16 cellular contexts compared by ENCODE assay signal in the genomic region with DNA sequence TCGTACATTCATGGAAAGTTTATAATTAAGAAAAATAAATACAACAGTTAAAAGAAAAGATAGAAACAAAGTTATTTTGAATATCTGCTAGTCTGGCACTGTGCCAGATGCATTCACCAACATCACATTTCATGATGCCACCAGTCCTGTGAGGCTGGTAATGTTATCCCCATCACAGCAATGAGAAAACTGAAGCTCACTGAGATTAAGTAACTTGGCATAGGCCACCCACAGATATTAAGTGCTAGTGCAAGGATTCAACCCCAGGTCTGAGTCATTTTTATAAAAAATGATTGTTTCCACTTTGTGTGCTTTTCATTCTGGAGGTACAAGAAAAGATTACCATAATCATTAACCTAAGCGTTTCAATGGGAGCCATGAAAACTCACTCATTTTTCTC.
DNase-seq lines count a peak whose midpoint lies in the region; ATAC-seq, FAIRE-seq and TF ChIP-seq lines count a peak whose summit lies in the region.
"Had no signal": no experiment of that assay in that cellular context is flagged by ENCODE, and none has a peak within 500 bp of the region (broad histone marks: within the 10 kb centered on the region; RNA-seq: fewer than 3 reads in every experiment).

No MANE protein-coding gene starts in this region.

- in situ Hi-C loops in HepG2 (cut with HindIII; ENCODE audit: extremely low pct_ligation_motif_present, low pct_unique_long_range_greater_than_20kb) (no loop called here), astrocyte of the cerebellum (cut with HindIII; ENCODE audit: low sequenced_read_pairs) (no loop called here)

- H3K4me3 ChIP-seq in HepG2 (replicated peaks in 1 of 3; ENCODE audit: insufficient read depth in 1 of 3, low read depth in 2 of 3, low read length in 3 of 3) (no peak overlapping the region), right lobe of liver (no peak overlapping the region), astrocyte of the cerebellum (ENCODE audit: low read depth, low read length) (no peak overlapping the region)
- H3K4me3 ChIP-seq: HAP-1, heart left ventricle, stomach had no signal

- H3K79me2 ChIP-seq in HepG2 (ENCODE audit: insufficient read depth, low read length) = no peaks in the 10 kb centered on the region

- ATAC-seq in HepG2 (no peak), right lobe of liver (no peak), GM18505 (IDR thresholded peaks at IDR 0.05; ENCODE audit: unreplicated experiment) (no peak), GM18909 (IDR thresholded peaks at IDR 0.05; ENCODE audit: poor library complexity, unreplicated experiment) (no peak)
- ATAC-seq: heart left ventricle had no signal

- no peak overlapping the region for H2AFZ ChIP-seq in HepG2 (ENCODE audit: low read length)

- H3K27me3 ChIP-seq in HepG2 (ENCODE audit: control insufficient read depth in 1 of 2, insufficient read depth in 2 of 2, low read length in 2 of 2) (no peaks in the 10 kb centered on the region), right lobe of liver (no peaks in the 10 kb centered on the region)
- H3K27me3 ChIP-seq: heart left ventricle, stomach had no signal

- POLR2A ChIA-PET in HepG2 (lab: Yijun Ruan, JAX) = no interaction called here

- TF ChIP-seq CTCF in HepG2 (CRISPR knock-in tag; IDR thresholded peaks at IDR 0.05) (no peak), right lobe of liver (IDR thresholded peaks at IDR 0.05) (no peak), astrocyte of the cerebellum (IDR thresholded peaks at IDR 0.05; ENCODE audit: low read depth, low read length, missing control alignments) (no peak)

- H3K27ac ChIP-seq in HepG2 (ENCODE audit: extremely low read length, insufficient read depth, low read length) (no peak overlapping the region), right lobe of liver (no peak overlapping the region)
- H3K27ac ChIP-seq: heart left ventricle, stomach had no signal

- H3K9ac ChIP-seq in HepG2 (ENCODE audit: insufficient read depth, low read depth, low read length) = no peak overlapping the region

- intact Hi-C loops in HepG2 (cut with micrococcal nuclease; ENCODE audit: unreplicated experiment) (no loop called here), right lobe of liver (cut with DNase I) (no loop called here)

- H3K36me3 ChIP-seq in HepG2 (replicated peaks in 1 of 2; ENCODE audit: control insufficient read depth in 1 of 2, insufficient read depth in 2 of 2, low read length in 2 of 2) (no peaks in the 10 kb centered on the region), right lobe of liver (no peaks in the 10 kb centered on the region)
- H3K36me3 ChIP-seq: HAP-1, heart left ventricle, stomach had no signal

- TF ChIP-seq EP300 in HepG2 (IDR thresholded peaks at IDR 0.05; ENCODE audit: low read depth in 2 of 2, low read length in 2 of 2) = no peak
- TF ChIP-seq EP300 in HepG2 (CRISPR knock-in tag; IDR thresholded peaks at IDR 0.05; ENCODE audit: borderline replicate concordance) = no peak

- CTCF ChIA-PET in HepG2 (lab: Yijun Ruan, JAX; ENCODE audit: low intra/inter-chr PET ratio, low total read pairs) = no interaction called here

- H3K4me1 ChIP-seq in HepG2 (ENCODE audit: insufficient read depth, low read length) (no peaks in the 10 kb centered on the region), right lobe of liver (no peaks in the 10 kb centered on the region)
- H3K4me1 ChIP-seq: HAP-1, heart left ventricle, stomach had no signal

- no peak for FAIRE-seq in HepG2 (lab: Jason Lieb, UNC)

- TF ChIP-seq POLR2A in HepG2 (IDR thresholded peaks at IDR 0.05; ENCODE audit: insufficient read depth in 1 of 2, low read depth in 2 of 2, low read length in 2 of 2) (no peak), right lobe of liver (IDR thresholded peaks at IDR 0.05) (no peak), GM18505 (IDR thresholded peaks at IDR 0.05; ENCODE audit: borderline replicate concordance, extremely low read depth, insufficient read depth, insufficient read length) (no peak)

- H3K4me2 ChIP-seq in HepG2 (ENCODE audit: low read depth, low read length) = no peak overlapping the region

- no TSS peak for BruUV-seq in HepG2 (replicated peaks; lab: Mats Ljungman, UMichigan)

- DNase-seq in HepG2 (ENCODE audit: low spot score) = no peak
- no peak for DNase-seq in right lobe of liver
- DNase-seq in astrocyte of the cerebellum (ENCODE audit: low read depth) = peak; percentile 5
- peak; percentile 13 for DNase-seq in fibroblast of the conjunctiva (ENCODE audit: low read depth)
- no peak for DNase-seq in stimulated activated CD4-positive, alpha-beta T cell treated with anti-CD3 and anti-CD28 coated beads, Interleukin-1b, Interleukin-23, amount 100 ng/mL, for 48 hours
- DNase-seq in NOMO-1 (lab: John Stamatoyannopoulos, UW; ENCODE audit: unreplicated experiment in 2 of 2) = no peak
- DNase-seq: activated CD4-positive, alpha-beta T cell treated with anti-CD3 and anti-CD28 coated beads, Interleukin-2, amount 50 U/mL, for 1 hour; activated T-cell treated with anti-CD3 and anti-CD28 coated beads, Interleukin-2, amount 50 U/mL, for 24 hours; heart left ventricle; MM.1S; NCI-H187; NCI-H524; stomach had no signal

- no peak for TF ChIP-seq RAD21 in HepG2 (CRISPR knock-in tag; IDR thresholded peaks at IDR 0.05)

- H3K9me3 ChIP-seq in HepG2 (ENCODE audit: low read length) (no peaks in the 10 kb centered on the region; the same call in none of the 2 replicates), right lobe of liver (no peaks in the 10 kb centered on the region)
- H3K9me3 ChIP-seq: HAP-1, heart left ventricle, stomach had no signal

- WGBS in HepG2 (ENCODE audit: low lambda C conversion rate) = 63% methylated on average over 2 of the region's 2 CpGs
- 66% methylated on average over 2 of the region's 2 CpGs for WGBS in right lobe of liver (ENCODE audit: insufficient coverage, low coverage, low lambda C conversion rate, missing lambda C conversion rate)

- no peaks in the 10 kb centered on the region for H4K20me1 ChIP-seq in HepG2 (ENCODE audit: insufficient read depth, low read length)

TF ChIP-seq in HepG2, 621 proteins besides CTCF, POLR2A, EP300 and RAD21:
- TF ChIP-seq TEAD2 (CRISPR knock-in tag; IDR thresholded peaks at IDR 0.05) (no peak), LCORL (IDR thresholded peaks at IDR 0.05) (peak; percentile 82), LCORL (CRISPR knock-in tag; IDR thresholded peaks at IDR 0.05) (no peak)

Comparison
In these comparisons a context has a peak if more than half of its experiments do, and no peak if none do; other contexts are left out.
1. DNase-seq: peak in astrocyte of the cerebellum (single experiment) and fibroblast of the conjunctiva (single experiment); none in HepG2 (single experiment), right lobe of liver (0 of 3), stimulated activated CD4-positive, alpha-beta T cell treated with anti-CD3 and anti-CD28 coated beads, Interleukin-1b, Interleukin-23, amount 100 ng/mL, for 48 hours (single experiment) and NOMO-1 (0 of 2).